Comparison of ENCODE assay signal across 8 cellular contexts in genomic region chr4:87422104-87423052, GRCh38. TPM values are rescaled to one million over a fixed set of nuclear protein-coding genes. Genes with fewer than 3 reads are reported as not detected.
DNase-seq lines count a peak whose midpoint lies in the region; ATAC-seq and TF ChIP-seq lines count a peak whose summit lies in the region.

Gene NUDT9, plus strand, starts transcription at chr4:87422573. Its CDS starts 333 bp downstream, at chr4:87422906.

- H3K27me3 Mint-ChIP-seq in activated T-cell treated with anti-CD3 and anti-CD28 coated beads, Interleukin-2, amount 50 U/mL, for 4 hours (ENCODE audit: low read depth), result no peaks in the 10 kb centered on the region

- TF ChIP-seq CTCF in Panc1 (IDR thresholded peaks at IDR 0.05), result no peak

- ATAC-seq in GM21723 (IDR thresholded peaks at IDR 0.05; ENCODE audit: unreplicated experiment) (peak; percentile 88), Panc1 (peak; percentile 94)
- peak; percentile 90 for ATAC-seq in activated T-cell treated with anti-CD3 and anti-CD28 coated beads, Interleukin-2, amount 50 U/mL, for 4 hours

- 0 to 1% methylated on average over 58 of the region's 58 CpGs for WGBS in esophagus, 2 donors

- no peaks in the 10 kb centered on the region for H3K9me3 Mint-ChIP-seq in activated T-cell treated with anti-CD3 and anti-CD28 coated beads, Interleukin-2, amount 50 U/mL, for 4 hours

- in situ Hi-C loops in Panc1 (cut with HindIII; ENCODE audit: low pct_unique_long_range_greater_than_20kb, low sequenced_read_pairs), result no loop called here

- H3K36me3 Mint-ChIP-seq in activated T-cell treated with anti-CD3 and anti-CD28 coated beads, Interleukin-2, amount 50 U/mL, for 4 hours (ENCODE audit: insufficient read depth), result no peaks in the 10 kb centered on the region

- DNase-seq in DMS79 (lab: John Stamatoyannopoulos, UW), result peak; percentile 91
- peak; percentile 93 for DNase-seq in KG1 (lab: John Stamatoyannopoulos, UW)
- DNase-seq in Panc1 (ENCODE audit: low read depth, low spot score), result peak; percentile 86
- DNase-seq in activated T-cell treated with anti-CD3 and anti-CD28 coated beads, Interleukin-2, amount 50 U/mL, for 4 hours, result peak; percentile 74
- peak; percentile 75 for DNase-seq in stimulated activated CD8-positive, alpha-beta memory T cell treated with anti-CD3 and anti-CD28 coated beads, Interleukin-7, amount 100 ng/mL, for 24 hours (ENCODE audit: low read depth)

- H3K4me3 ChIP-seq in Panc1 (ENCODE audit: low read depth in 2 of 2, low read length in 2 of 2), result peak within 1 kb of the TSS; percentile 58 to 82
- peak within 1 kb of the TSS; percentile 72 to 99 for H3K4me3 ChIP-seq in esophagus (ENCODE audit: low read depth in 1 of 2, low read length in 2 of 2)
- H3K4me3 ChIP-seq in muscle layer of colon (ENCODE audit: low read depth in 1 of 2, low read length in 2 of 2), result peak within 1 kb of the TSS; percentile 78 to 87

- H3K27me3 ChIP-seq in Panc1 (ENCODE audit: control insufficient read depth, insufficient read depth, low read length) (no peaks in the 10 kb centered on the region), esophagus (ENCODE audit: control insufficient read depth in 1 of 2, insufficient read depth in 2 of 2, low read length in 2 of 2) (no peaks in the 10 kb centered on the region), muscle layer of colon (ENCODE audit: control insufficient read depth in 1 of 2, insufficient read depth in 2 of 2, low read length in 2 of 2) (no peaks in the 10 kb centered on the region)

- peak within 1 kb of the TSS; percentile 86 for H3K27ac ChIP-seq in Panc1 (ENCODE audit: low read length)
- H3K27ac ChIP-seq in esophagus (ENCODE audit: low read depth in 2 of 2, low read length in 1 of 2), result peak within 1 kb of the TSS; percentile 95 to 98
- peak within 1 kb of the TSS; percentile 95 for H3K27ac ChIP-seq in muscle layer of colon (ENCODE audit: low read depth, low read length)

- H3K36me3 ChIP-seq in Panc1 (ENCODE audit: control insufficient read depth, insufficient read depth, low read length), result no peaks in the 10 kb centered on the region; the same call in 1 of the 2 replicates
- no peaks in the 10 kb centered on the region for H3K36me3 ChIP-seq in esophagus (ENCODE audit: control insufficient read depth in 2 of 2, insufficient read depth in 2 of 2, low read length in 1 of 2)
- no peaks in the 10 kb centered on the region for H3K36me3 ChIP-seq in muscle layer of colon (ENCODE audit: insufficient read depth, low read length)

- H3K9ac ChIP-seq in muscle layer of colon (ENCODE audit: low read length), result peak within 1 kb of the TSS; percentile 90

- CTCF ChIA-PET in Panc1 (lab: Charles Lee), result no interaction called here

- intact Hi-C loops in Panc1 (cut with micrococcal nuclease; ENCODE audit: unreplicated experiment), result loop anchor here (5.0 kb wide), 1 partner anchor 35 kb away; no protein-coding TSS in a partner anchor

- H3K4me3 Mint-ChIP-seq in activated T-cell treated with anti-CD3 and anti-CD28 coated beads, Interleukin-2, amount 50 U/mL, for 4 hours, result peak within 1 kb of the TSS; percentile 94

- peaks cover 26% of the 10 kb centered on the region for H3K4me1 Mint-ChIP-seq in activated T-cell treated with anti-CD3 and anti-CD28 coated beads, Interleukin-2, amount 50 U/mL, for 4 hours (ENCODE audit: low read depth)

- H3K9me3 ChIP-seq in Panc1 (ENCODE audit: control insufficient read depth, insufficient read depth, low read depth, low read length) (no peaks in the 10 kb centered on the region), esophagus (ENCODE audit: control insufficient read depth in 2 of 2, insufficient read depth in 1 of 2, low read depth in 1 of 2, low read length in 1 of 2) (no peaks in the 10 kb centered on the region), muscle layer of colon (ENCODE audit: low read length) (no peaks in the 10 kb centered on the region)

- POLR2A ChIA-PET in Panc1 (lab: Charles Lee), result no interaction called here

- TSS peak; percentile 95 for BruUV-seq in Panc1 (replicated peaks; lab: Mats Ljungman, UMichigan)

- H3K4me1 ChIP-seq in Panc1 (ENCODE audit: control insufficient read depth, insufficient read depth, low read length) (peaks cover 18% of the 10 kb centered on the region), esophagus (ENCODE audit: control insufficient read depth in 2 of 2, insufficient read depth in 2 of 2, low read length in 1 of 2) (peaks cover 0 to 5% of the 10 kb centered on the region in 2 donors), muscle layer of colon (ENCODE audit: insufficient read depth, low read length) (peaks cover 15% of the 10 kb centered on the region)

RNA-seq across cellular contexts. Expression of gene NUDT9, which starts in this region (rescaled TPM):
- 21.7 TPM for total RNA-seq in Panc1 (2021; ENCODE audit: unreplicated experiment)
- 22.7 TPM for polyA plus RNA-seq in Panc1 (2012; ENCODE audit: insufficient read length)
- 10 to 100 TPM; 15.9 to 21.0 (median 16.6) TPM for total RNA-seq in activated T-cell treated with anti-CD3 and anti-CD28 coated beads, Interleukin-2, amount 50 U/mL, for 4 hours
- polyA plus RNA-seq in esophagus, result 10 to 100 TPM; 25.7 to 39.8 TPM

Comparison
In these comparisons a context has a peak if more than half of its experiments do, and no peak if none do; other contexts are left out.
1. Peak in every context shown above with its lines: DNase-seq, ATAC-seq, H3K4me3 ChIP-seq and H3K27ac ChIP-seq.